In genomic region chr5:56461584-56461983, GRCh38 we compare ENCODE assay signal across 37 cellular contexts.
"Had no signal": no experiment of that assay in that cellular context is flagged by ENCODE, and none has a peak within 500 bp of the region (broad histone marks: within the 10 kb centered on the region; RNA-seq: fewer than 3 reads in every experiment).

No MANE protein-coding gene starts in this region.

- H3K4me3 ChIP-seq: ascending aorta, body of pancreas, breast epithelium had no signal

- ATAC-seq: activated CD4-positive, alpha-beta T cell treated with anti-CD3 and anti-CD28 coated beads for 36 hours; activated CD4-positive, CD25-positive, alpha-beta regulatory T cell treated with anti-CD3 and anti-CD28 coated beads, Interleukin-2, amount 50 U/mL, for 24 hours; activated CD8-positive, alpha-beta memory T cell treated with anti-CD3 and anti-CD28 coated beads, Interleukin-2, amount 10 ng/mL, durations not matched to agents 7 days and 5 days; activated CD8-positive, alpha-beta T cell treated with anti-CD3 and anti-CD28 coated beads, Interleukin-2, amount 10 ng/mL, durations not matched to agents 7 days and 5 days; activated naive CD8-positive, alpha-beta T cell treated with anti-CD3 and anti-CD28 coated beads, Interleukin-2, amount 50 U/mL, for 24 hours; WTC11 had no signal

- DNase-seq: activated CD4-positive, alpha-beta memory T cell treated with anti-CD3 and anti-CD28 coated beads, Interleukin-2, amount 10 ng/mL, durations not matched to agents 7 days and 5 days; activated CD4-positive, alpha-beta T cell treated with anti-CD3 and anti-CD28 coated beads for 1 hour; activated CD4-positive, alpha-beta T cell treated with anti-CD3 and anti-CD28 coated beads for 36 hours; activated CD4-positive, alpha-beta T cell treated with anti-CD3 and anti-CD28 coated beads for 48 hours; activated CD4-positive, alpha-beta T cell treated with anti-CD3 and anti-CD28 coated beads, Interleukin-2, amount 10 ng/mL, durations not matched to agents 7 days and 5 days; activated CD4-positive, alpha-beta T cell treated with anti-CD3 and anti-CD28 coated beads, Interleukin-2, amount 50 U/mL, for 48 hours; activated CD4-positive, CD25-positive, alpha-beta regulatory T cell; activated CD8-positive, alpha-beta memory T cell treated with anti-CD3 and anti-CD28 coated beads for 24 hours; activated CD8-positive, alpha-beta memory T cell treated with anti-CD3 and anti-CD28 coated beads, Interleukin-2, amount 10 ng/mL, durations not matched to agents 7 days and 5 days; activated CD8-positive, alpha-beta memory T cell treated with anti-CD3 and anti-CD28 coated beads, Interleukin-2, amount 50 U/mL, for 48 hours; activated CD8-positive, alpha-beta T cell treated with anti-CD3 and anti-CD28 coated beads, Interleukin-2, amount 10 ng/mL, durations not matched to agents 7 days and 5 days; activated effector memory CD4-positive, alpha-beta T cell treated with Interleukin-2 at 50 U/mL for 16 hours; activated gamma-delta T cell; activated naive CD4-positive, alpha-beta T cell treated with anti-CD3 and anti-CD28 coated beads, Interleukin-2, amount 10 ng/mL, durations not matched to agents 7 days and 5 days; activated naive CD4-positive, alpha-beta T cell treated with Interleukin-2 at 50 U/mL for 16 hours; activated naive CD8-positive, alpha-beta T cell treated with anti-CD3 and anti-CD28 coated beads, Interleukin-2, amount 10 ng/mL, durations not matched to agents 7 days and 5 days; activated naive CD8-positive, alpha-beta T cell treated with anti-CD3 and anti-CD28 coated beads, Interleukin-2, amount 50 U/mL, for 24 hours; activated T-cell treated with anti-CD3 and anti-CD28 coated beads, Interleukin-2, amount 50 U/mL, for 24 hours; activated T-cell treated with anti-CD3 and anti-CD28 coated beads, Interleukin-2, amount 50 U/mL, for 48 hours; amygdala; anterior cingulate cortex; body of pancreas; brain microvascular endothelial cell; central memory CD4-positive, alpha-beta T cell; T-helper 1 cell; T-helper 2 cell; T-helper 9 cell; WERI-Rb-1 had no signal

- H3K9me3 Mint-ChIP-seq: activated CD4-positive, alpha-beta memory T cell treated with anti-CD3 and anti-CD28 coated beads, Interleukin-2, amount 10 ng/mL, durations not matched to agents 7 days and 5 days; activated CD4-positive, alpha-beta T cell treated with anti-CD3 and anti-CD28 coated beads, Interleukin-2, amount 10 ng/mL, durations not matched to agents 7 days and 5 days; activated naive CD4-positive, alpha-beta T cell treated with anti-CD3 and anti-CD28 coated beads, Interleukin-2, amount 10 ng/mL, durations not matched to agents 7 days and 5 days; activated naive CD4-positive, alpha-beta T cell treated with anti-CD3 and anti-CD28 coated beads, Interleukin-2, amount 50 U/mL, for 24 hours; activated naive CD8-positive, alpha-beta T cell treated with anti-CD3 and anti-CD28 coated beads, Interleukin-2, amount 10 ng/mL, durations not matched to agents 7 days and 5 days; activated naive CD8-positive, alpha-beta T cell treated with anti-CD3 and anti-CD28 coated beads, Interleukin-2, amount 50 U/mL, for 24 hours; activated T-cell treated with anti-CD3 and anti-CD28 coated beads, Interleukin-2, amount 50 U/mL, for 24 hours; activated T-helper 2 cell treated with anti-CD3 and anti-CD28 coated beads, Interferon-gamma antibody, Interleukin-2, Interleukin-4, amounts not matched to agents 10 μg/mL and 5 μg/mL and 100 μg/mL, durations not matched to agents 14 hours and 24 hours and 36 hours; T-helper 1 cell treated with Interleukin-12 subunit alpha and Interleukin-12 subunit beta and Interleukin-4 antibody, amounts not matched to agents 30 μg/mL and 1 μg/mL, for 36 hours; T-helper 2 cell treated with Interferon-gamma antibody and Interleukin-4, amounts not matched to agents 5 μg/mL and 100 μg/mL, for 36 hours; WTC11 had no signal

- H3K27me3 ChIP-seq: ascending aorta, body of pancreas, brain microvascular endothelial cell, breast epithelium had no signal

- H3K4me3 Mint-ChIP-seq: activated CD4-positive, alpha-beta memory T cell treated with anti-CD3 and anti-CD28 coated beads, Interleukin-2, amount 10 ng/mL, durations not matched to agents 7 days and 5 days; activated CD4-positive, alpha-beta T cell treated with anti-CD3 and anti-CD28 coated beads for 36 hours; activated CD4-positive, alpha-beta T cell treated with anti-CD3 and anti-CD28 coated beads, Interleukin-2, amount 10 ng/mL, durations not matched to agents 7 days and 5 days; activated CD8-positive, alpha-beta memory T cell treated with anti-CD3 and anti-CD28 coated beads, Interleukin-2, amount 10 ng/mL, durations not matched to agents 7 days and 5 days; activated CD8-positive, alpha-beta T cell treated with anti-CD3 and anti-CD28 coated beads, Interleukin-2, amount 10 ng/mL, durations not matched to agents 7 days and 5 days; activated naive CD4-positive, alpha-beta T cell treated with anti-CD3 and anti-CD28 coated beads, Interleukin-2, amount 10 ng/mL, durations not matched to agents 7 days and 5 days; activated naive CD4-positive, alpha-beta T cell treated with anti-CD3 and anti-CD28 coated beads, Interleukin-2, amount 50 U/mL, for 24 hours; activated naive CD8-positive, alpha-beta T cell; activated naive CD8-positive, alpha-beta T cell treated with anti-CD3 and anti-CD28 coated beads, Interleukin-2, amount 10 ng/mL, durations not matched to agents 7 days and 5 days; activated naive CD8-positive, alpha-beta T cell treated with anti-CD3 and anti-CD28 coated beads, Interleukin-2, amount 50 U/mL, for 24 hours; activated T-cell treated with anti-CD3 and anti-CD28 coated beads, Interleukin-2, amount 50 U/mL, for 24 hours; T-helper 1 cell treated with Interleukin-12 subunit alpha and Interleukin-12 subunit beta and Interleukin-4 antibody, amounts not matched to agents 30 μg/mL and 1 μg/mL, for 36 hours; T-helper 2 cell treated with Interferon-gamma antibody and Interleukin-4, amounts not matched to agents 5 μg/mL and 100 μg/mL, for 36 hours; WTC11 had no signal

- H3K27ac Mint-ChIP-seq: activated CD4-positive, alpha-beta memory T cell treated with anti-CD3 and anti-CD28 coated beads, Interleukin-2, amount 10 ng/mL, durations not matched to agents 7 days and 5 days; activated CD4-positive, alpha-beta T cell treated with anti-CD3 and anti-CD28 coated beads for 36 hours; activated CD4-positive, alpha-beta T cell treated with anti-CD3 and anti-CD28 coated beads, Interleukin-2, amount 10 ng/mL, durations not matched to agents 7 days and 5 days; activated CD8-positive, alpha-beta memory T cell treated with anti-CD3 and anti-CD28 coated beads, Interleukin-2, amount 10 ng/mL, durations not matched to agents 7 days and 5 days; activated CD8-positive, alpha-beta T cell treated with anti-CD3 and anti-CD28 coated beads, Interleukin-2, amount 10 ng/mL, durations not matched to agents 7 days and 5 days; activated naive CD4-positive, alpha-beta T cell treated with anti-CD3 and anti-CD28 coated beads, Interleukin-2, amount 10 ng/mL, durations not matched to agents 7 days and 5 days; activated naive CD4-positive, alpha-beta T cell treated with anti-CD3 and anti-CD28 coated beads, Interleukin-2, amount 50 U/mL, for 24 hours; activated naive CD8-positive, alpha-beta T cell; activated naive CD8-positive, alpha-beta T cell treated with anti-CD3 and anti-CD28 coated beads, Interleukin-2, amount 10 ng/mL, durations not matched to agents 7 days and 5 days; activated naive CD8-positive, alpha-beta T cell treated with anti-CD3 and anti-CD28 coated beads, Interleukin-2, amount 50 U/mL, for 24 hours; activated T-cell treated with anti-CD3 and anti-CD28 coated beads, Interleukin-2, amount 50 U/mL, for 24 hours; activated T-helper 2 cell treated with anti-CD3 and anti-CD28 coated beads, Interferon-gamma antibody, Interleukin-2, Interleukin-4, amounts not matched to agents 10 μg/mL and 5 μg/mL and 100 μg/mL, durations not matched to agents 14 hours and 24 hours and 36 hours; T-helper 1 cell treated with Interleukin-12 subunit alpha and Interleukin-12 subunit beta and Interleukin-4 antibody, amounts not matched to agents 30 μg/mL and 1 μg/mL, for 36 hours; T-helper 2 cell treated with Interferon-gamma antibody and Interleukin-4, amounts not matched to agents 5 μg/mL and 100 μg/mL, for 36 hours; WTC11 had no signal

- H3K36me3 ChIP-seq: ascending aorta, brain microvascular endothelial cell, breast epithelium, WERI-Rb-1 had no signal

- H3K36me3 Mint-ChIP-seq: activated CD8-positive, alpha-beta memory T cell treated with anti-CD3 and anti-CD28 coated beads, Interleukin-2, amount 10 ng/mL, durations not matched to agents 7 days and 5 days; activated naive CD4-positive, alpha-beta T cell treated with anti-CD3 and anti-CD28 coated beads, Interleukin-2, amount 10 ng/mL, durations not matched to agents 7 days and 5 days; activated naive CD8-positive, alpha-beta T cell treated with anti-CD3 and anti-CD28 coated beads, Interleukin-2, amount 10 ng/mL, durations not matched to agents 7 days and 5 days; WTC11 had no signal

- H3K4me1 Mint-ChIP-seq: activated CD4-positive, alpha-beta memory T cell treated with anti-CD3 and anti-CD28 coated beads, Interleukin-2, amount 10 ng/mL, durations not matched to agents 7 days and 5 days; activated CD4-positive, alpha-beta T cell treated with anti-CD3 and anti-CD28 coated beads for 36 hours; activated CD8-positive, alpha-beta memory T cell treated with anti-CD3 and anti-CD28 coated beads, Interleukin-2, amount 10 ng/mL, durations not matched to agents 7 days and 5 days; activated naive CD4-positive, alpha-beta T cell treated with anti-CD3 and anti-CD28 coated beads, Interleukin-2, amount 10 ng/mL, durations not matched to agents 7 days and 5 days; activated naive CD8-positive, alpha-beta T cell treated with anti-CD3 and anti-CD28 coated beads, Interleukin-2, amount 10 ng/mL, durations not matched to agents 7 days and 5 days had no signal

- H3K27ac ChIP-seq: brain microvascular endothelial cell, WERI-Rb-1 had no signal

- H3K9me3 ChIP-seq: ascending aorta, body of pancreas, breast epithelium had no signal

- H3K27me3 Mint-ChIP-seq: activated CD4-positive, alpha-beta T cell treated with anti-CD3 and anti-CD28 coated beads for 36 hours; activated CD4-positive, alpha-beta T cell treated with anti-CD3 and anti-CD28 coated beads, Interleukin-2, amount 10 ng/mL, durations not matched to agents 7 days and 5 days; activated naive CD4-positive, alpha-beta T cell treated with anti-CD3 and anti-CD28 coated beads, Interleukin-2, amount 50 U/mL, for 24 hours; activated naive CD8-positive, alpha-beta T cell; activated naive CD8-positive, alpha-beta T cell treated with anti-CD3 and anti-CD28 coated beads, Interleukin-2, amount 10 ng/mL, durations not matched to agents 7 days and 5 days; activated naive CD8-positive, alpha-beta T cell treated with anti-CD3 and anti-CD28 coated beads, Interleukin-2, amount 50 U/mL, for 24 hours; activated T-cell treated with anti-CD3 and anti-CD28 coated beads, Interleukin-2, amount 50 U/mL, for 24 hours had no signal
